ENCODE assay signal across 2 cellular contexts in genomic region chr19:41940443-41941409, GRCh38.
TF ChIP-seq lines count a peak whose summit lies in the region.

No MANE protein-coding gene starts in this region.

TF ChIP-seq in HEK293, 187 proteins besides CTCF, POLR2A, EP300 and RAD21 (continued from another document and continues in another):
- TF ChIP-seq PRDM2 (tag by site-specific recombination; IDR thresholded peaks at IDR 0.05; ENCODE audit: borderline replicate concordance) (no peak), ZNF175 (tag by site-specific recombination; IDR thresholded peaks at IDR 0.05) (no peak), GLIS2 (tag by site-specific recombination; IDR thresholded peaks at IDR 0.05) (peak; percentile 28), PBX3 (CRISPR knock-in tag; IDR thresholded peaks at IDR 0.05) (no peak), ZBTB7A (tag by site-specific recombination; IDR thresholded peaks at IDR 0.05; ENCODE audit: low read depth) (peak; percentile 50; the same call in 1 of the 2 replicates), ATF2 (tag by site-specific recombination; IDR thresholded peaks at IDR 0.05; ENCODE audit: low read depth) (no peak), SP7 (tag by site-specific recombination; IDR thresholded peaks at IDR 0.05) (peak; percentile 49), ZNF157 (tag by site-specific recombination; IDR thresholded peaks at IDR 0.05) (no peak), ZBTB8A (tag by site-specific recombination; IDR thresholded peaks at IDR 0.05) (peak; percentile 75), ZNF426 (tag by site-specific recombination; IDR thresholded peaks at IDR 0.05) (no peak), ZNF133 (tag by site-specific recombination; IDR thresholded peaks at IDR 0.05) (no peak; the same call in 1 of the 2 replicates), ZNF311 (tag by site-specific recombination; IDR thresholded peaks at IDR 0.05; ENCODE audit: borderline replicate concordance) (no peak), ZBTB21 (tag by site-specific recombination; IDR thresholded peaks at IDR 0.05) (no peak), ZNF24 (tag by site-specific recombination; IDR thresholded peaks at IDR 0.05) (0 out of 2 replicates have a peak, but pooled peaks have one; percentile 37), ZEB2 (tag by site-specific recombination; IDR thresholded peaks at IDR 0.05) (0 out of 2 replicates have a peak, but pooled peaks have one; percentile 28), ZNF239 (tag by site-specific recombination; IDR thresholded peaks at IDR 0.05) (no peak), YY2 (tag by site-specific recombination; IDR thresholded peaks at IDR 0.05) (0 out of 2 replicates have a peak, but pooled peaks have one; percentile 20), ZNF704 (tag by site-specific recombination; IDR thresholded peaks at IDR 0.05) (no peak)

TF ChIP-seq in GM12878, 131 proteins besides CTCF, POLR2A, EP300 and RAD21 (continued from another document and continues in another):
- TF ChIP-seq ZBTB4 (CRISPR knock-in tag; IDR thresholded peaks at IDR 0.05) (no peak), MYB (IDR thresholded peaks at IDR 0.05; ENCODE audit: borderline replicate concordance, low read depth, low read length) (no peak), NKRF (conservative IDR thresholded peaks at IDR 0.05) (no peak), ASH2L (IDR thresholded peaks at IDR 0.05; ENCODE audit: borderline replicate concordance, low read depth) (no peak), IKZF1 (conservative IDR thresholded peaks at IDR 0.05) (peak; percentile 60; the same call in 1 of the 2 replicates), ZNF622 (IDR thresholded peaks at IDR 0.05) (no peak), FOXK2 (IDR thresholded peaks at IDR 0.05) (no peak), ETV6 (conservative IDR thresholded peaks at IDR 0.05 in 1 of 2, IDR thresholded peaks at IDR 0.05 in 1 of 2; ENCODE audit: borderline replicate concordance in 1 of 2, low read depth in 1 of 2) (no peak), RELA (IDR thresholded peaks at IDR 0.05; ENCODE audit: borderline replicate concordance, partially characterized antibody) (no peak), MTA2 (IDR thresholded peaks at IDR 0.05; ENCODE audit: low read depth) (no peak; the same call in 1 of the 2 replicates), FOS (IDR thresholded peaks at IDR 0.05; ENCODE audit: borderline replicate concordance, extremely low read depth, insufficient read length) (no peak), SMAD1 (IDR thresholded peaks at IDR 0.05; ENCODE audit: low read depth, partially characterized antibody) (no peak), DPF2 (IDR thresholded peaks at IDR 0.05) (peak; percentile 66), RELB (IDR thresholded peaks at IDR 0.05; ENCODE audit: low read depth) (peak; percentile 39; the same call in 1 of the 2 replicates), LARP7 (IDR thresholded peaks at IDR 0.05) (peak; percentile 41; the same call in 1 of the 2 replicates), ZNF217 (IDR thresholded peaks at IDR 0.05) (no peak), FOXM1 (IDR thresholded peaks at IDR 0.05; ENCODE audit: low read depth, low read length) (no peak), MEF2B (IDR thresholded peaks at IDR 0.05; ENCODE audit: partially characterized antibody, poor library complexity, severe bottlenecking) (no peak), TCF3 (IDR thresholded peaks at IDR 0.05; ENCODE audit: borderline replicate concordance, insufficient read depth, low read depth, low read length) (no peak), SIN3A (IDR thresholded peaks at IDR 0.05; ENCODE audit: low read depth, low read length) (no peak), ZNF24 (IDR thresholded peaks at IDR 0.05) (no peak), HSF1 (IDR thresholded peaks at IDR 0.05; ENCODE audit: low read depth, low read length) (no peak), YY1 (IDR thresholded peaks at IDR 0.05; ENCODE audit: low read depth, low read length) (no peak), ZNF274 (IDR thresholded peaks at IDR 0.05; ENCODE audit: insufficient read depth, insufficient read length) (no peak), BACH1 (IDR thresholded peaks at IDR 0.05; ENCODE audit: borderline replicate concordance) (peak; percentile 59; the same call in 1 of the 2 replicates), ZBED1 (IDR thresholded peaks at IDR 0.05; ENCODE audit: borderline replicate concordance) (no peak), ZNF687 (IDR thresholded peaks at IDR 0.05) (no peak), RBBP5 (conservative IDR thresholded peaks at IDR 0.05) (no peak), ELK1 (IDR thresholded peaks at IDR 0.05; ENCODE audit: low read depth, low read length) (no peak), TBL1XR1 (IDR thresholded peaks at IDR 0.05; ENCODE audit: low read depth, low read length) (no peak), E4F1 (IDR thresholded peaks at IDR 0.05; ENCODE audit: borderline replicate concordance, partially characterized antibody) (no peak), ATF3 (IDR thresholded peaks at IDR 0.05; ENCODE audit: borderline replicate concordance, extremely low read depth, low read depth, low read length) (no peak), PML (IDR thresholded peaks at IDR 0.05; ENCODE audit: low read length) (no peak), YBX1 (IDR thresholded peaks at IDR 0.05) (no peak), SMAD5 (IDR thresholded peaks at IDR 0.05; ENCODE audit: low read depth) (0 out of 2 replicates have a peak, but pooled peaks have one; percentile 28), CREB1 (IDR thresholded peaks at IDR 0.05; ENCODE audit: low read depth) (no peak)
